In the genomic region with DNA sequence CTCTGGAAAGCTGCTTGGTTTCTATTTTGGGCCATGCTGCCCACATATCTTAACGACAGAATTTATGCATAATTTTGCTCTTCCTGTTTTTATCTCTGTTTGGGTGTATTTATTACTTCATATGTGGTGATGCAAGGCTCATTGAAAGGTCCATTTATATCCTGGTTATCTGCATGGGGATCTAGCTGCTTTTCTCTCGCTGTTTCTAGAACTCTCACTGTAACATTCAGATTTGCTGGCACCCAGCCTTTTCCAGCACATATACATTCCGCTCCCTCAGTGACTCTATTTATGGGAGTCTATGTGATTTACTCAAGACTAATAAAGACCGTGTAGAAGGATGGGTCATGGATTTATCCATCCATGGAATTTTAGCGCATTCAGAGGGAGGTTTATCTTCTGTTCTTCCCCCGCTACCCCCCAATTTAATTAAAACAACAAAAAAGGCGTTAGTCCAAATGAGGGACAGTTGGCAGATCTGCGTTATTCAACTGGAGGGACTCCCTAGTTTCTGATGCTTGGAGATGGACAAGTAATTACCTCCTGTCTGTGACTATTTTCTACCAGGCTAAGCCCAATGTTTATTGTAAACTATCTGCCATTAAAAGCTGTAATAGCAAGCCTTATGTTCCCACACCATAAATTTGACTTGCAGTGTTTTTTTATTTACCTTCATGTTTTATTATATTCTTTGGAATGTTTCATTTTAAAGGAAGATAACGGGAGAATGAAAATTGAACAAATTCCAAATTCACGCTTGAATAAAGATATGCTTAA, we compare ENCODE assay signal across 1 cellular context.
TF ChIP-seq lines count a peak whose summit lies in the region.

No MANE protein-coding gene starts in this region.

TF ChIP-seq in K562, 482 proteins besides CTCF, POLR2A, EP300 and RAD21:
- TF ChIP-seq, protein P1, sequence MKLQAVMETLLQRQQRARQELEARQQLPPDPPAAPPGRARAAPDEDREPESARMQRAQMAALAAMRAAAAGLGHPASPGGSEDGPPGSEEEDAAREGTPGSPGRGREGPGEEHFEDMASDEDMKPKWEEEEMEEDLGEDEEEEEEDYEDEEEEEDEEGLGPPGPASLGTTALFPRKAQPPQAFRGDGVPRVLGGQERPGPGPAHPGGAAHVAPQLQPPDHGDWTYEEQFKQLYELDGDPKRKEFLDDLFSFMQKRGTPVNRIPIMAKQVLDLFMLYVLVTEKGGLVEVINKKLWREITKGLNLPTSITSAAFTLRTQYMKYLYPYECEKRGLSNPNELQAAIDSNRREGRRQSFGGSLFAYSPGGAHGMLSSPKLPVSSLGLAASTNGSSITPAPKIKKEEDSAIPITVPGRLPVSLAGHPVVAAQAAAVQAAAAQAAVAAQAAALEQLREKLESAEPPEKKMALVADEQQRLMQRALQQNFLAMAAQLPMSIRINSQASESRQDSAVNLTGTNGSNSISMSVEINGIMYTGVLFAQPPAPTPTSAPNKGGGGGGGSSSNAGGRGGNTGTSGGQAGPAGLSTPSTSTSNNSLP (IDR thresholded peaks at IDR 0.05; ENCODE audit: borderline replicate concordance, low read depth, low read length) = no peak
- no peak for TF ChIP-seq ELF4 (CRISPR knock-in tag; IDR thresholded peaks at IDR 0.05)
- TF ChIP-seq, protein P2, sequence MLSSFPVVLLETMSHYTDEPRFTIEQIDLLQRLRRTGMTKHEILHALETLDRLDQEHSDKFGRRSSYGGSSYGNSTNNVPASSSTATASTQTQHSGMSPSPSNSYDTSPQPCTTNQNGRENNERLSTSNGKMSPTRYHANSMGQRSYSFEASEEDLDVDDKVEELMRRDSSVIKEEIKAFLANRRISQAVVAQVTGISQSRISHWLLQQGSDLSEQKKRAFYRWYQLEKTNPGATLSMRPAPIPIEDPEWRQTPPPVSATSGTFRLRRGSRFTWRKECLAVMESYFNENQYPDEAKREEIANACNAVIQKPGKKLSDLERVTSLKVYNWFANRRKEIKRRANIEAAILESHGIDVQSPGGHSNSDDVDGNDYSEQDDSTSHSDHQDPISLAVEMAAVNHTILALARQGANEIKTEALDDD (IDR thresholded peaks at IDR 0.05) = no peak
- TF ChIP-seq MEF2D (tag; conservative IDR thresholded peaks at IDR 0.05; ENCODE audit: low read depth) = peak; percentile 67; the same call in 1 of the 2 replicates
- no peak for TF ChIP-seq MCM7 (IDR thresholded peaks at IDR 0.05)
- no peak for TF ChIP-seq CEBPG (CRISPR knock-in tag; IDR thresholded peaks at IDR 0.05)
- TF ChIP-seq CEBPG (tag; conservative IDR thresholded peaks at IDR 0.05 in 1 of 2, IDR thresholded peaks at IDR 0.05 in 1 of 2) = peak in 1 of 2 experiments; percentile 21; a peak in 1 of 4 replicates
- TF ChIP-seq SMARCE1 (IDR thresholded peaks at IDR 0.05) = no peak
